ENCODE assay signal across 8 cellular contexts in genomic region chr20:32509639-32510066, GRCh38.
DNase-seq lines count a peak whose midpoint lies in the region; ATAC-seq and TF ChIP-seq lines count a peak whose summit lies in the region.

No MANE protein-coding gene starts in this region.

- peak overlapping the region in 2 of 3 experiments; percentile 53 to 66 for H3K4me3 Mint-ChIP-seq in nephron

- intact Hi-C loops in vagina (cut with DNase I), result no loop called here

- TF ChIP-seq CTCF in GM10266 (IDR thresholded peaks at IDR 0.05; ENCODE audit: control insufficient read depth, insufficient read depth, low read depth, missing control alignments) (peak; percentile 23), nephron (IDR thresholded peaks at IDR 0.05; ENCODE audit: unreplicated experiment in 3 of 3) (peak; percentile 17 to 29 (median 25)), vagina (IDR thresholded peaks at IDR 0.05) (no peak)

- H3K9me3 ChIP-seq in vagina, result no peaks in the 10 kb centered on the region

- TF ChIP-seq POLR2A in vagina (IDR thresholded peaks at IDR 0.05), result no peak

- no peaks in the 10 kb centered on the region for H3K36me3 ChIP-seq in vagina

- H3K9me3 Mint-ChIP-seq in nephron, result no peaks in the 10 kb centered on the region

- no peak overlapping the region for H3K4me3 ChIP-seq in vagina

- H3K36me3 Mint-ChIP-seq in nephron (ENCODE audit: low read depth), result peaks cover 25% of the 10 kb centered on the region

- DNase-seq in GM10266 (ENCODE audit: extremely low spot score), result no peak
- peak; percentile 71 for DNase-seq in NCI-H526 treated with DMSO at 0.1 percent for 48 hours (lab: John Stamatoyannopoulos, UW)
- peak; percentile 67 for DNase-seq in activated effector memory CD4-positive, alpha-beta T cell treated with Interleukin-2 at 50 U/mL for 16 hours
- DNase-seq in vagina (ENCODE audit: extremely low spot score in 2 of 2), result no peak
- no peak for DNase-seq in NCI-H82 treated with DMSO at 0.1 percent for 48 hours (lab: John Stamatoyannopoulos, UW; ENCODE audit: unreplicated experiment)

- H3K27me3 Mint-ChIP-seq in nephron (ENCODE audit: low read depth), result peaks cover 3% of the 10 kb centered on the region

- ATAC-seq in HG03196 (IDR thresholded peaks at IDR 0.05; ENCODE audit: unreplicated experiment), result no peak
- ATAC-seq in HG03342 (IDR thresholded peaks at IDR 0.05; ENCODE audit: unreplicated experiment), result no peak

- H3K27me3 ChIP-seq in vagina, result no peaks in the 10 kb centered on the region

- H3K4me1 ChIP-seq in vagina, result peaks cover 16% of the 10 kb centered on the region

- no peak overlapping the region for H3K27ac ChIP-seq in vagina

- peak overlapping the region; percentile 69 to 93 (median 80) for H3K27ac Mint-ChIP-seq in nephron

- H3K4me1 Mint-ChIP-seq in nephron, result peaks cover 29% of the 10 kb centered on the region

Comparison
In these comparisons a context has a peak if more than half of its experiments do, and no peak if none do; other contexts are left out.
1. DNase-seq: peak in NCI-H526 treated with DMSO at 0.1 percent for 48 hours (single experiment) and activated effector memory CD4-positive, alpha-beta T cell treated with Interleukin-2 at 50 U/mL for 16 hours (single experiment); none in GM10266 (single experiment), vagina (0 of 2) and NCI-H82 treated with DMSO at 0.1 percent for 48 hours (single experiment).
2. CTCF ChIP-seq: peak in GM10266 (single experiment) and nephron (3 of 3); none in vagina (0 of 3).